In genomic region chr2:55431982-55432627, GRCh38 we compare ENCODE assay signal across 8 cellular contexts. TPM values are rescaled to one million over a fixed set of nuclear protein-coding genes. Genes with fewer than 3 reads are reported as not detected.
DNase-seq lines count a peak whose midpoint lies in the region; ATAC-seq and TF ChIP-seq lines count a peak whose summit lies in the region.

No MANE protein-coding gene starts in this region.

- H3K4me1 ChIP-seq in CD8-positive, alpha-beta T cell (ENCODE audit: insufficient read depth, low read length) = no peaks in the 10 kb centered on the region
- H3K4me1 ChIP-seq in right lobe of liver = peaks cover 0 to 3% (median 0%) of the 10 kb centered on the region in 4 donors

- H3K27ac ChIP-seq in CD8-positive, alpha-beta T cell (ENCODE audit: low read depth, low read length) = no peak overlapping the region
- no peak overlapping the region for H3K27ac ChIP-seq in right lobe of liver

- H3K36me3 ChIP-seq in CD8-positive, alpha-beta T cell (ENCODE audit: insufficient read depth, low read length) = no peaks in the 10 kb centered on the region
- no peaks in the 10 kb centered on the region for H3K36me3 ChIP-seq in right lobe of liver

- H3K27me3 ChIP-seq in CD8-positive, alpha-beta T cell (ENCODE audit: insufficient read depth, low read length) = no peaks in the 10 kb centered on the region
- no peaks in the 10 kb centered on the region for H3K27me3 ChIP-seq in right lobe of liver

- H3K4me1 Mint-ChIP-seq in CD8-positive, alpha-beta T cell (ENCODE audit: low read depth) = no peaks in the 10 kb centered on the region

- no peak overlapping the region for H3K4me3 Mint-ChIP-seq in CD8-positive, alpha-beta T cell

- no peaks in the 10 kb centered on the region for H3K36me3 Mint-ChIP-seq in CD8-positive, alpha-beta T cell

- no peak for TF ChIP-seq POLR2A in right lobe of liver (IDR thresholded peaks at IDR 0.05)

- no peaks in the 10 kb centered on the region for H3K27me3 Mint-ChIP-seq in CD8-positive, alpha-beta T cell (ENCODE audit: low read depth)

- no peak overlapping the region for H3K27ac Mint-ChIP-seq in CD8-positive, alpha-beta T cell

- CTCF ChIA-PET in CD8-positive, alpha-beta T cell (lab: Charles Lee) = interaction anchor here (0.7 to 1.2 kb wide), 6 partner anchors 13 to 247 kb away, joined by 3 to 5 read pairs (median 3); partner anchors contain the start of gene CCDC88A

- peak; percentile 42 for ATAC-seq in CD8-positive, alpha-beta T cell
- ATAC-seq in GM19468 (IDR thresholded peaks at IDR 0.05; ENCODE audit: extremely low read depth, unreplicated experiment) (peak; percentile 59), right lobe of liver (peak; percentile 80 to 93 (median 86)), HG02763 (IDR thresholded peaks at IDR 0.05; ENCODE audit: unreplicated experiment) (no peak), GM21528 (IDR thresholded peaks at IDR 0.05; ENCODE audit: low FRiP score, unreplicated experiment) (no peak)

- intact Hi-C loops in CD8-positive, alpha-beta T cell (cut with DNase I, micrococcal nuclease) = loop anchor here (5.0 to 10.0 kb wide), 5 partner anchors 90 to 1327 kb away; no protein-coding TSS in a partner anchor
- intact Hi-C loops in right lobe of liver (cut with DNase I) = no loop called here

- TF ChIP-seq CTCF in CD8-positive, alpha-beta T cell (IDR thresholded peaks at IDR 0.05) = peak; percentile 49
- peak; percentile 61 to 72 (median 69) for TF ChIP-seq CTCF in right lobe of liver (IDR thresholded peaks at IDR 0.05)

- WGBS in right lobe of liver (ENCODE audit: insufficient coverage, low coverage, low lambda C conversion rate, missing lambda C conversion rate) = 31% methylated on average over 3 of the region's 3 CpGs

- no peak overlapping the region for H3K4me3 ChIP-seq in CD8-positive, alpha-beta T cell (ENCODE audit: low read depth, low read length)
- no peak overlapping the region for H3K4me3 ChIP-seq in right lobe of liver

- DNase-seq in CD8-positive, alpha-beta T cell = no peak
- DNase-seq in NCI-H1694 (lab: John Stamatoyannopoulos, UW) (peak; percentile 56), cerebellar cortex (ENCODE audit: low spot score) (peak; percentile 37), right lobe of liver (no peak)
- DNase-seq in activated effector memory CD4-positive, alpha-beta T cell treated with Interleukin-2 at 50 U/mL for 16 hours = no peak

- H3K9me3 ChIP-seq in CD8-positive, alpha-beta T cell (ENCODE audit: low read length) = no peaks in the 10 kb centered on the region
- H3K9me3 ChIP-seq in right lobe of liver = no peaks in the 10 kb centered on the region

- POLR2A ChIA-PET in CD8-positive, alpha-beta T cell (lab: Charles Lee) = interaction anchor here (1.0 to 1.1 kb wide), 2 partner anchors 11 to 88 kb away, joined by 3 read pairs; partner anchors contain the start of gene CFAP36

- no peaks in the 10 kb centered on the region for H3K9me3 Mint-ChIP-seq in CD8-positive, alpha-beta T cell

RNA-seq across cellular contexts. Expression of gene CCDC88A, which starts 12.4 kb away (rescaled TPM):
- 10 to 100 TPM in 1 of 2 experiments, 1 to 10 TPM in 1; 9.5 to 12.3 TPM for total RNA-seq in CD8-positive, alpha-beta T cell
- total RNA-seq in right lobe of liver = 10 to 100 TPM; 11.5 to 26.1 (median 18.5) TPM

Comparison
In these comparisons a context has a peak if more than half of its experiments do, and no peak if none do; other contexts are left out.
1. ATAC-seq: peak in CD8-positive, alpha-beta T cell (single experiment), GM19468 (single experiment) and right lobe of liver (4 of 4); none in HG02763 (single experiment) and GM21528 (single experiment).
2. DNase-seq: peak in NCI-H1694 (single experiment) and cerebellar cortex (single experiment); none in CD8-positive, alpha-beta T cell (0 of 7), right lobe of liver (0 of 3) and activated effector memory CD4-positive, alpha-beta T cell treated with Interleukin-2 at 50 U/mL for 16 hours (single experiment).
3. intact Hi-C loops: an anchor here in CD8-positive, alpha-beta T cell (5.0 to 10.0 kb wide); none called in right lobe of liver.